In genomic region chr7:90749262-90749661, GRCh38 we compare ENCODE assay signal across 23 cellular contexts.
DNase-seq lines count a peak whose midpoint lies in the region; ATAC-seq and TF ChIP-seq lines count a peak whose summit lies in the region.
"Had no signal": no experiment of that assay in that cellular context is flagged by ENCODE, and none has a peak within 500 bp of the region (broad histone marks: within the 10 kb centered on the region; RNA-seq: fewer than 3 reads in every experiment).

No MANE protein-coding gene starts in this region.

- H3K4me3 ChIP-seq in MM.1S (ENCODE audit: low read length) (no peak overlapping the region), ovary (no peak overlapping the region)
- H3K4me3 ChIP-seq: esophagus squamous epithelium, lung, smooth muscle cell, thoracic aorta had no signal

- H3K27me3 ChIP-seq in MM.1S (replicated peaks; ENCODE audit: insufficient read depth, low read length) (no peaks in the 10 kb centered on the region), ovary (no peaks in the 10 kb centered on the region)
- H3K27me3 ChIP-seq: esophagus squamous epithelium, neutrophil had no signal

- 0 out of 2 replicates have a peak, but pooled peaks cover 3% of the 10 kb centered on the region for H3F3A ChIP-seq in MM.1S (ENCODE audit: insufficient read depth, low read length)

- H4K20me1 ChIP-seq in MM.1S (ENCODE audit: insufficient read depth, low read length) = no peaks in the 10 kb centered on the region

- H3K4me3 Mint-ChIP-seq in activated B cell treated with CpG ODN at 0.5 μM for 24 hours = no peak overlapping the region
- no peak overlapping the region for H3K4me3 Mint-ChIP-seq in progenitor cell of endocrine pancreas (ENCODE audit: low read depth)
- H3K4me3 Mint-ChIP-seq: activated CD4-positive, alpha-beta memory T cell treated with anti-CD3 and anti-CD28 coated beads, Interleukin-2, amount 10 ng/mL, durations not matched to agents 7 days and 5 days; activated naive CD8-positive, alpha-beta T cell treated with anti-CD3 and anti-CD28 coated beads, Interleukin-2, amount 50 U/mL, for 24 hours; CD4-positive, alpha-beta memory T cell; effector memory CD8-positive, alpha-beta T cell; T-helper 2 cell treated with Interferon-gamma antibody and Interleukin-4, amounts not matched to agents 5 μg/mL and 100 μg/mL, for 36 hours had no signal

- CTCF ChIA-PET in activated B cell treated with CpG ODN at 0.5 μM for 24 hours (lab: Charles Lee) = interaction anchor here (0.6 to 2.7 kb wide), 10 partner anchors 11 to 294 kb away, joined by 3 to 23 read pairs (median 8); partner anchors contain the start of gene CDK14

- DNase-seq in MM.1S = no peak
- no peak for DNase-seq in activated B cell treated with CpG ODN at 0.5 μM for 24 hours
- DNase-seq in progenitor cell of endocrine pancreas (ENCODE audit: low spot score, unreplicated experiment) = no peak
- DNase-seq in ovary = no peak
- no peak for DNase-seq in NCI-H524 treated with DMSO at 0.1 percent for 48 hours (lab: John Stamatoyannopoulos, UW)
- no peak for DNase-seq in RKO (ENCODE audit: low spot score)
- DNase-seq: activated CD4-positive, alpha-beta memory T cell treated with anti-CD3 and anti-CD28 coated beads, Interleukin-2, amount 10 ng/mL, durations not matched to agents 7 days and 5 days; activated gamma-delta T cell; activated naive CD8-positive, alpha-beta T cell treated with anti-CD3 and anti-CD28 coated beads, Interleukin-2, amount 50 U/mL, for 24 hours; CD4-positive, alpha-beta memory T cell; DMS79; effector memory CD8-positive, alpha-beta T cell; esophagus squamous epithelium; GOT3; kidney; stimulated activated naive CD4-positive, alpha-beta T cell had no signal

- POLR2A ChIA-PET in activated B cell treated with CpG ODN at 0.5 μM for 24 hours (lab: Charles Lee) = interaction anchor here (1.3 to 2.4 kb wide), 2 partner anchors 16 to 40 kb away, joined by 3 to 15 read pairs; no protein-coding TSS in a partner anchor

- H3K79me2 ChIP-seq in MM.1S (ENCODE audit: low read length) = peaks cover 93% of the 10 kb centered on the region

- ATAC-seq in GM18498 (IDR thresholded peaks at IDR 0.05; ENCODE audit: unreplicated experiment) = peak; percentile 10
- ATAC-seq in activated B cell treated with CpG ODN at 0.5 μM for 24 hours (ENCODE audit: low read depth) = peak; percentile 21
- ATAC-seq: activated naive CD8-positive, alpha-beta T cell treated with anti-CD3 and anti-CD28 coated beads, Interleukin-2, amount 50 U/mL, for 24 hours; effector memory CD8-positive, alpha-beta T cell; Panc1 had no signal

- H3K27me3 Mint-ChIP-seq in activated B cell treated with CpG ODN at 0.5 μM for 24 hours (no peaks in the 10 kb centered on the region), progenitor cell of endocrine pancreas (no peaks in the 10 kb centered on the region)
- H3K27me3 Mint-ChIP-seq: activated CD4-positive, alpha-beta memory T cell treated with anti-CD3 and anti-CD28 coated beads, Interleukin-2, amount 10 ng/mL, durations not matched to agents 7 days and 5 days; activated naive CD8-positive, alpha-beta T cell treated with anti-CD3 and anti-CD28 coated beads, Interleukin-2, amount 50 U/mL, for 24 hours; CD4-positive, alpha-beta memory T cell; effector memory CD8-positive, alpha-beta T cell had no signal

- H3K36me3 ChIP-seq in MM.1S (replicated peaks; ENCODE audit: insufficient read depth, low read length) (peaks cover 7% of the 10 kb centered on the region; the same call in 1 of the 2 replicates), ovary (no peaks in the 10 kb centered on the region)
- H3K36me3 ChIP-seq: esophagus squamous epithelium, thoracic aorta had no signal

- H3K9me3 Mint-ChIP-seq in activated B cell treated with CpG ODN at 0.5 μM for 24 hours = peaks cover 3% of the 10 kb centered on the region
- peaks cover 17% of the 10 kb centered on the region for H3K9me3 Mint-ChIP-seq in progenitor cell of endocrine pancreas (ENCODE audit: low read depth)
- H3K9me3 Mint-ChIP-seq: activated CD4-positive, alpha-beta memory T cell treated with anti-CD3 and anti-CD28 coated beads, Interleukin-2, amount 10 ng/mL, durations not matched to agents 7 days and 5 days; activated naive CD8-positive, alpha-beta T cell treated with anti-CD3 and anti-CD28 coated beads, Interleukin-2, amount 50 U/mL, for 24 hours; T-helper 2 cell treated with Interferon-gamma antibody and Interleukin-4, amounts not matched to agents 5 μg/mL and 100 μg/mL, for 36 hours had no signal

- no peaks in the 10 kb centered on the region for H3K9me3 ChIP-seq in MM.1S (replicated peaks; ENCODE audit: insufficient read depth, low read length)
- H3K9me3 ChIP-seq in ovary = no peaks in the 10 kb centered on the region
- H3K9me3 ChIP-seq: esophagus squamous epithelium, neutrophil, thoracic aorta had no signal

- H2AFZ ChIP-seq in MM.1S (ENCODE audit: low read length) = no peak overlapping the region

- peaks cover 57% of the 10 kb centered on the region for H3K36me3 Mint-ChIP-seq in activated B cell treated with CpG ODN at 0.5 μM for 24 hours (ENCODE audit: low read depth)
- peaks cover 46% of the 10 kb centered on the region for H3K36me3 Mint-ChIP-seq in progenitor cell of endocrine pancreas (ENCODE audit: insufficient read depth)
- H3K36me3 Mint-ChIP-seq: CD4-positive, alpha-beta memory T cell had no signal

- TF ChIP-seq EP300 in ovary (IDR thresholded peaks at IDR 0.05) = no peak

- H3K27ac Mint-ChIP-seq in activated B cell treated with CpG ODN at 0.5 μM for 24 hours (peak overlapping the region; percentile 35), progenitor cell of endocrine pancreas (peak overlapping the region; percentile 29)
- H3K27ac Mint-ChIP-seq: activated CD4-positive, alpha-beta memory T cell treated with anti-CD3 and anti-CD28 coated beads, Interleukin-2, amount 10 ng/mL, durations not matched to agents 7 days and 5 days; activated naive CD8-positive, alpha-beta T cell treated with anti-CD3 and anti-CD28 coated beads, Interleukin-2, amount 50 U/mL, for 24 hours; CD4-positive, alpha-beta memory T cell; effector memory CD8-positive, alpha-beta T cell; T-helper 2 cell treated with Interferon-gamma antibody and Interleukin-4, amounts not matched to agents 5 μg/mL and 100 μg/mL, for 36 hours had no signal

- TF ChIP-seq POLR2A in ovary (IDR thresholded peaks at IDR 0.05) = no peak

- H3K9ac ChIP-seq in MM.1S (ENCODE audit: low read length) = no peak overlapping the region

- TF ChIP-seq CTCF in MM.1S (IDR thresholded peaks at IDR 0.05; ENCODE audit: low read length) (no peak), activated B cell treated with CpG ODN at 0.5 μM for 24 hours (IDR thresholded peaks at IDR 0.05) (no peak), progenitor cell of endocrine pancreas (IDR thresholded peaks at IDR 0.05; ENCODE audit: unreplicated experiment) (no peak), ovary (IDR thresholded peaks at IDR 0.05) (no peak)

- H3K4me1 Mint-ChIP-seq in activated B cell treated with CpG ODN at 0.5 μM for 24 hours = peaks cover 58% of the 10 kb centered on the region
- peaks cover 12% of the 10 kb centered on the region for H3K4me1 Mint-ChIP-seq in progenitor cell of endocrine pancreas (ENCODE audit: low read depth)
- H3K4me1 Mint-ChIP-seq: activated CD4-positive, alpha-beta memory T cell treated with anti-CD3 and anti-CD28 coated beads, Interleukin-2, amount 10 ng/mL, durations not matched to agents 7 days and 5 days; activated naive CD8-positive, alpha-beta T cell treated with anti-CD3 and anti-CD28 coated beads, Interleukin-2, amount 50 U/mL, for 24 hours; CD4-positive, alpha-beta memory T cell had no signal

- H3K27ac ChIP-seq in MM.1S (ENCODE audit: low read length) (peak overlapping the region; percentile 26; the same call in 1 of the 2 replicates), ovary (no peak overlapping the region)
- H3K27ac ChIP-seq: esophagus squamous epithelium, neutrophil, thoracic aorta had no signal

- no peaks in the 10 kb centered on the region for H3K9me2 ChIP-seq in MM.1S (replicated peaks; ENCODE audit: insufficient read depth, low read length)

- intact Hi-C loops in activated B cell treated with CpG ODN at 0.5 μM for 24 hours (cut with micrococcal nuclease) = loop anchor here (1.0 kb wide), 2 partner anchors 10 to 41 kb away; no protein-coding TSS in a partner anchor
- intact Hi-C loops in ovary (cut with DNase I) = no loop called here

- no peak overlapping the region for H3K4me2 ChIP-seq in MM.1S (ENCODE audit: low read depth, low read length)
- H3K4me2 ChIP-seq: smooth muscle cell had no signal

- H3K4me1 ChIP-seq in MM.1S (ENCODE audit: low read length) = peaks cover 27% of the 10 kb centered on the region
- peaks cover 4% of the 10 kb centered on the region for H3K4me1 ChIP-seq in ovary (ENCODE audit: insufficient read depth)
